ENCODE assay signal across 1 cellular context in the genomic region with DNA sequence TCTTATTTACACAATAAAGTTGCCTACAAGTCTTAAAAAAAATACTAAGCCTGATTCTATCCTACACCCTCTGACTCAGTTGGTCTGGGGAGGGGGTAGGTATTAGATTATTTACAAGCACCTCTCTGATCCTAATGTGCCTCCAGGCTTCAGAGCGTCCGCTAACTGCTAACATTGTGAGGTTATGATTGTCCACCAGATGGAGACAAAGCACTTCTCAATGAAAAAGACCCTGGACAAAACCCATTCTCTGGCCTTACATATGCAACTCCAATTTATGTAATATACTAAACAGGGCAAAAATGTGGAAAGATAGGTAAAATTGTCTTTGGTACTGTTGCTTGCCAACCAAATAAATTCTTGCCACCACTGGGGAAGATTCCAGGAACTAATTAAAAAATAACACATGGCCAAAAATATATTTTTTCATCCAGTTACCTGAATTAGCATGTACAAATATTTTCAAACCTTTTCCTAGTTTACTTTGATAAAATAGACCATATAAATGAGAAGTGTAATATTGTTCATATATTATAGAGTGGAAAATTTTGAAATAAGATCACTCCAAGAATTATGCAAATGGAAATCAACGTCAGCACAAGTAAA.
TF ChIP-seq lines count a peak whose summit lies in the region.

No MANE protein-coding gene starts in this region.

TF ChIP-seq in GM12878, 131 proteins besides CTCF, POLR2A, EP300 and RAD21 (continued from another document):
- TF ChIP-seq KAT2A (conservative IDR thresholded peaks at IDR 0.05; ENCODE audit: control insufficient read depth, low read depth, low read length): no peak
- no peak for TF ChIP-seq CBX5 (IDR thresholded peaks at IDR 0.05; ENCODE audit: low read depth)
- peak; percentile 95 for TF ChIP-seq SMC3 (IDR thresholded peaks at IDR 0.05; ENCODE audit: borderline replicate concordance, low read length)
- TF ChIP-seq, protein P1, sequence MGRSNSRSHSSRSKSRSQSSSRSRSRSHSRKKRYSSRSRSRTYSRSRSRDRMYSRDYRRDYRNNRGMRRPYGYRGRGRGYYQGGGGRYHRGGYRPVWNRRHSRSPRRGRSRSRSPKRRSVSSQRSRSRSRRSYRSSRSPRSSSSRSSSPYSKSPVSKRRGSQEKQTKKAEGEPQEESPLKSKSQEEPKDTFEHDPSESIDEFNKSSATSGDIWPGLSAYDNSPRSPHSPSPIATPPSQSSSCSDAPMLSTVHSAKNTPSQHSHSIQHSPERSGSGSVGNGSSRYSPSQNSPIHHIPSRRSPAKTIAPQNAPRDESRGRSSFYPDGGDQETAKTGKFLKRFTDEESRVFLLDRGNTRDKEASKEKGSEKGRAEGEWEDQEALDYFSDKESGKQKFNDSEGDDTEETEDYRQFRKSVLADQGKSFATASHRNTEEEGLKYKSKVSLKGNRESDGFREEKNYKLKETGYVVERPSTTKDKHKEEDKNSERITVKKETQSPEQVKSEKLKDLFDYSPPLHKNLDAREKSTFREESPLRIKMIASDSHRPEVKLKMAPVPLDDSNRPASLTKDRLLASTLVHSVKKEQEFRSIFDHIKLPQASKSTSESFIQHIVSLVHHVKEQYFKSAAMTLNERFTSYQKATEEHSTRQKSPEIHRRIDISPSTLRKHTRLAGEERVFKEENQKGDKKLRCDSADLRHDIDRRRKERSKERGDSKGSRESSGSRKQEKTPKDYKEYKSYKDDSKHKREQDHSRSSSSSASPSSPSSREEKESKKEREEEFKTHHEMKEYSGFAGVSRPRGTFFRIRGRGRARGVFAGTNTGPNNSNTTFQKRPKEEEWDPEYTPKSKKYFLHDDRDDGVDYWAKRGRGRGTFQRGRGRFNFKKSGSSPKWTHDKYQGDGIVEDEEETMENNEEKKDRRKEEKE (IDR thresholded peaks at IDR 0.05): no peak
- TF ChIP-seq MEF2A (IDR thresholded peaks at IDR 0.05; ENCODE audit: insufficient read depth, low read depth, low read length): 0 out of 2 replicates have a peak, but pooled peaks have one; percentile 12
- TF ChIP-seq NKRF (conservative IDR thresholded peaks at IDR 0.05): 0 out of 2 replicates have a peak, but pooled peaks have one; percentile 35
